21 cellular contexts compared by ENCODE assay signal in genomic region chr12:40829738-40830144, GRCh38.
DNase-seq lines count a peak whose midpoint lies in the region; ATAC-seq, FAIRE-seq and TF ChIP-seq lines count a peak whose summit lies in the region.
"Had no signal": no experiment of that assay in that cellular context is flagged by ENCODE, and none has a peak within 500 bp of the region (broad histone marks: within the 10 kb centered on the region; RNA-seq: fewer than 3 reads in every experiment).

No MANE protein-coding gene starts in this region.

- in situ Hi-C loops in Caki2 (cut with HindIII; ENCODE audit: low pct_unique_long_range_greater_than_20kb, low sequenced_read_pairs): no loop called here

- no peaks in the 10 kb centered on the region for H3K36me3 ChIP-seq in bronchial epithelial cell (ENCODE audit: control insufficient read depth, insufficient read depth, low read length)
- H3K36me3 ChIP-seq in kidney epithelial cell (ENCODE audit: control insufficient read depth, insufficient read depth, low read length): no peaks in the 10 kb centered on the region
- no peaks in the 10 kb centered on the region for H3K36me3 ChIP-seq in sigmoid colon
- H3K36me3 ChIP-seq in thyroid gland: no peaks in the 10 kb centered on the region
- H3K36me3 ChIP-seq: cardiac muscle cell, left lung, WERI-Rb-1 had no signal

- DNase-seq in Caki2 (ENCODE audit: low read depth) (peak; percentile 55), HPDE6-E6E7 (ENCODE audit: extremely low spot score) (peak; percentile 34), bronchial epithelial cell (ENCODE audit: low read depth) (peak; percentile 94), kidney epithelial cell (ENCODE audit: low read depth) (peak; percentile 42), H54 (ENCODE audit: insufficient read length, low spot score) (no peak), sigmoid colon (no peak), thyroid gland (no peak)
- DNase-seq: activated CD8-positive, alpha-beta T cell treated with anti-CD3 and anti-CD28 coated beads, Interleukin-2, amount 10 ng/mL, durations not matched to agents 7 days and 5 days; activated naive CD8-positive, alpha-beta T cell treated with anti-CD3 and anti-CD28 coated beads, Interleukin-2, amount 10 ng/mL, durations not matched to agents 7 days and 5 days; COR-L47; effector memory CD4-positive, alpha-beta T cell; GDM1; KG1; left lung; NCI-H1048; NK-92 treated with Interleukin-12 subunit alpha and Interleukin-12 subunit beta, amount 100 ng/mL, for 24 hours; T-helper 1 cell; WERI-Rb-1 had no signal

- TF ChIP-seq CTCF in bronchial epithelial cell (IDR thresholded peaks at IDR 0.05; ENCODE audit: insufficient read depth, low read length, severe bottlenecking) (no peak), kidney epithelial cell (IDR thresholded peaks at IDR 0.05; ENCODE audit: insufficient read depth, low read length, poor library complexity, severe bottlenecking) (no peak), sigmoid colon (IDR thresholded peaks at IDR 0.05) (no peak), thyroid gland (IDR thresholded peaks at IDR 0.05) (no peak)

- H3K27me3 ChIP-seq in bronchial epithelial cell (ENCODE audit: control insufficient read depth, insufficient read depth, low read length): no peaks in the 10 kb centered on the region
- H3K27me3 ChIP-seq in kidney epithelial cell (ENCODE audit: control insufficient read depth, insufficient read depth, low read length): no peaks in the 10 kb centered on the region
- H3K27me3 ChIP-seq in sigmoid colon: no peaks in the 10 kb centered on the region
- no peaks in the 10 kb centered on the region for H3K27me3 ChIP-seq in thyroid gland
- H3K27me3 ChIP-seq: left lung had no signal

- H3K4me1 ChIP-seq in sigmoid colon (no peaks in the 10 kb centered on the region), thyroid gland (no peaks in the 10 kb centered on the region)
- H3K4me1 ChIP-seq: left lung had no signal

- TF ChIP-seq EP300 in sigmoid colon (IDR thresholded peaks at IDR 0.05): no peak

- H3K9me3 ChIP-seq in sigmoid colon (no peaks in the 10 kb centered on the region), thyroid gland (no peaks in the 10 kb centered on the region)
- H3K9me3 ChIP-seq: left lung had no signal

- no peak for ATAC-seq in HG03135 (IDR thresholded peaks at IDR 0.05; ENCODE audit: unreplicated experiment)
- ATAC-seq: activated CD8-positive, alpha-beta T cell treated with anti-CD3 and anti-CD28 coated beads, Interleukin-2, amount 10 ng/mL, durations not matched to agents 7 days and 5 days; left lung had no signal

- TF ChIP-seq POLR2A in H54 (IDR thresholded peaks at IDR 0.05; ENCODE audit: low read depth, low read length): no peak
- no peak for TF ChIP-seq POLR2A in sigmoid colon (IDR thresholded peaks at IDR 0.05)
- TF ChIP-seq POLR2A in thyroid gland (IDR thresholded peaks at IDR 0.05): no peak

- FAIRE-seq in bronchial epithelial cell (lab: Jason Lieb, UNC): no peak
- no peak for FAIRE-seq in H54 (lab: Jason Lieb, UNC)
- FAIRE-seq: GM12892 had no signal

- no peak overlapping the region for H3K27ac ChIP-seq in sigmoid colon
- H3K27ac ChIP-seq in thyroid gland: no peak overlapping the region
- H3K27ac ChIP-seq: cardiac muscle cell, left lung, WERI-Rb-1 had no signal

- intact Hi-C loops in sigmoid colon (cut with DNase I) (no loop called here), thyroid gland (cut with DNase I) (no loop called here)

- WGBS in sigmoid colon, 2 donors: 22 to 40% methylated on average over 1 of the region's 1 CpG
- WGBS in thyroid gland, 2 donors: 31 to 47% methylated on average over 1 of the region's 1 CpG

- H3K4me3 ChIP-seq in bronchial epithelial cell (ENCODE audit: low read depth, low read length): no peak overlapping the region
- H3K4me3 ChIP-seq in kidney epithelial cell (ENCODE audit: low read depth, low read length): no peak overlapping the region
- no peak overlapping the region for H3K4me3 ChIP-seq in sigmoid colon
- no peak overlapping the region for H3K4me3 ChIP-seq in thyroid gland (replicated peaks in 1 of 3)
- H3K4me3 ChIP-seq: cardiac muscle cell, left lung had no signal

Comparison
In these comparisons a context has a peak if more than half of its experiments do, and no peak if none do; other contexts are left out.
1. DNase-seq: peak in Caki2 (single experiment), HPDE6-E6E7 (single experiment), bronchial epithelial cell (single experiment) and kidney epithelial cell (single experiment); none in H54 (single experiment), sigmoid colon (single experiment) and thyroid gland (0 of 2).